ENCODE assay signal across 1 cellular context in the genomic region with DNA sequence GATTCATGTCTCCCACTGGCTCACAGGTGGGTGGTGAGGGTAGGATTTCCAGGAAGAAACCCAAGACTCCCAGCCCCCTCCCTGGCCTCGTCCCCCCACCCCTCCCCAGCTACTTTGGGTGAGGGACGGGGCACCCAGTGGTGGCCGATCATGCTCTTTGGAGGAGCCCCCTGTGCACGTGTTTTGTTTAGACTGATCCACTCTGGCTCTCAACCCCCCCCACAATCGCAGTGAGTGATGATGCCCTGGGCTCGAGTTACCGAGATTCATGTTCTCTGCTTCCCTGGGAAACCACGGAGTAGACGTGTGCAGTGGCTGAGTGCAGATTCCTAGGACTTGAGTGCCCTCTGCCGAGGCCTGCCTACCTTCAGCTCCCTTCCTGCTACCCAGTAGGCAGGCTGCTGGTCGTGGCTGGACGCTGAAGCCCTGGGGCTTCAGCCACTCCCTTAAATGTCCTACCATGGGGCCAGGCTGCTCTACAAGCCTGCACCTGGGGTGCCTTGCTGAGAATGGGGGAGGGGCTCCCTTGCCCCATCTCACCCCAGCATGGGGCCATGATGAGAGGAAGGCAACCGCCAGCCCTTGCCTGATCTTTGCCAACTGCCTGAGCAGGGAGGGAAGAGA.
TF ChIP-seq lines count a peak whose summit lies in the region.

No MANE protein-coding gene starts in this region.

TF ChIP-seq in HCT116, 20 proteins besides CTCF, POLR2A, EP300 and RAD21 (continued from another document):
- no peak for TF ChIP-seq EGR1 (IDR thresholded peaks at IDR 0.05; ENCODE audit: low read depth)
- TF ChIP-seq, protein P1, sequence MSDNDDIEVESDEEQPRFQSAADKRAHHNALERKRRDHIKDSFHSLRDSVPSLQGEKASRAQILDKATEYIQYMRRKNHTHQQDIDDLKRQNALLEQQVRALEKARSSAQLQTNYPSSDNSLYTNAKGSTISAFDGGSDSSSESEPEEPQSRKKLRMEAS (IDR thresholded peaks at IDR 0.05) = no peak
- TF ChIP-seq ZFX (IDR thresholded peaks at IDR 0.05) = no peak
- no peak for TF ChIP-seq ZNF274 (IDR thresholded peaks at IDR 0.05; ENCODE audit: low read depth, low read length)
- no peak for TF ChIP-seq TCF7L2 (IDR thresholded peaks at IDR 0.05; ENCODE audit: borderline replicate concordance, extremely low read depth, insufficient read depth, insufficient read length)
- TF ChIP-seq EZH2phosphoT487 (IDR thresholded peaks at IDR 0.05; ENCODE audit: borderline replicate concordance) = no peak
- TF ChIP-seq JUND (IDR thresholded peaks at IDR 0.05) = no peak
- TF ChIP-seq YY1 (IDR thresholded peaks at IDR 0.05; ENCODE audit: extremely low read depth, insufficient replicate concordance, low read depth, low read length) = no peak
- TF ChIP-seq, protein P2, sequence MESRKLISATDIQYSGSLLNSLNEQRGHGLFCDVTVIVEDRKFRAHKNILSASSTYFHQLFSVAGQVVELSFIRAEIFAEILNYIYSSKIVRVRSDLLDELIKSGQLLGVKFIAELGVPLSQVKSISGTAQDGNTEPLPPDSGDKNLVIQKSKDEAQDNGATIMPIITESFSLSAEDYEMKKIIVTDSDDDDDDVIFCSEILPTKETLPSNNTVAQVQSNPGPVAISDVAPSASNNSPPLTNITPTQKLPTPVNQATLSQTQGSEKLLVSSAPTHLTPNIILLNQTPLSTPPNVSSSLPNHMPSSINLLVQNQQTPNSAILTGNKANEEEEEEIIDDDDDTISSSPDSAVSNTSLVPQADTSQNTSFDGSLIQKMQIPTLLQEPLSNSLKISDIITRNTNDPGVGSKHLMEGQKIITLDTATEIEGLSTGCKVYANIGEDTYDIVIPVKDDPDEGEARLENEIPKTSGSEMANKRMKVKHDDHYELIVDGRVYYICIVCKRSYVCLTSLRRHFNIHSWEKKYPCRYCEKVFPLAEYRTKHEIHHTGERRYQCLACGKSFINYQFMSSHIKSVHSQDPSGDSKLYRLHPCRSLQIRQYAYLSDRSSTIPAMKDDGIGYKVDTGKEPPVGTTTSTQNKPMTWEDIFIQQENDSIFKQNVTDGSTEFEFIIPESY (IDR thresholded peaks at IDR 0.05; ENCODE audit: extremely low read depth, insufficient replicate concordance, low read length) = no peak
- TF ChIP-seq, protein P3, sequence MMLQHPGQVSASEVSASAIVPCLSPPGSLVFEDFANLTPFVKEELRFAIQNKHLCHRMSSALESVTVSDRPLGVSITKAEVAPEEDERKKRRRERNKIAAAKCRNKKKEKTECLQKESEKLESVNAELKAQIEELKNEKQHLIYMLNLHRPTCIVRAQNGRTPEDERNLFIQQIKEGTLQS (IDR thresholded peaks at IDR 0.05) = no peak
- TF ChIP-seq, protein P4, sequence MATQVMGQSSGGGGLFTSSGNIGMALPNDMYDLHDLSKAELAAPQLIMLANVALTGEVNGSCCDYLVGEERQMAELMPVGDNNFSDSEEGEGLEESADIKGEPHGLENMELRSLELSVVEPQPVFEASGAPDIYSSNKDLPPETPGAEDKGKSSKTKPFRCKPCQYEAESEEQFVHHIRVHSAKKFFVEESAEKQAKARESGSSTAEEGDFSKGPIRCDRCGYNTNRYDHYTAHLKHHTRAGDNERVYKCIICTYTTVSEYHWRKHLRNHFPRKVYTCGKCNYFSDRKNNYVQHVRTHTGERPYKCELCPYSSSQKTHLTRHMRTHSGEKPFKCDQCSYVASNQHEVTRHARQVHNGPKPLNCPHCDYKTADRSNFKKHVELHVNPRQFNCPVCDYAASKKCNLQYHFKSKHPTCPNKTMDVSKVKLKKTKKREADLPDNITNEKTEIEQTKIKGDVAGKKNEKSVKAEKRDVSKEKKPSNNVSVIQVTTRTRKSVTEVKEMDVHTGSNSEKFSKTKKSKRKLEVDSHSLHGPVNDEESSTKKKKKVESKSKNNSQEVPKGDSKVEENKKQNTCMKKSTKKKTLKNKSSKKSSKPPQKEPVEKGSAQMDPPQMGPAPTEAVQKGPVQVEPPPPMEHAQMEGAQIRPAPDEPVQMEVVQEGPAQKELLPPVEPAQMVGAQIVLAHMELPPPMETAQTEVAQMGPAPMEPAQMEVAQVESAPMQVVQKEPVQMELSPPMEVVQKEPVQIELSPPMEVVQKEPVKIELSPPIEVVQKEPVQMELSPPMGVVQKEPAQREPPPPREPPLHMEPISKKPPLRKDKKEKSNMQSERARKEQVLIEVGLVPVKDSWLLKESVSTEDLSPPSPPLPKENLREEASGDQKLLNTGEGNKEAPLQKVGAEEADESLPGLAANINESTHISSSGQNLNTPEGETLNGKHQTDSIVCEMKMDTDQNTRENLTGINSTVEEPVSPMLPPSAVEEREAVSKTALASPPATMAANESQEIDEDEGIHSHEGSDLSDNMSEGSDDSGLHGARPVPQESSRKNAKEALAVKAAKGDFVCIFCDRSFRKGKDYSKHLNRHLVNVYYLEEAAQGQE (IDR thresholded peaks at IDR 0.05; ENCODE audit: low read depth) = no peak
